Comparison of ENCODE assay signal across 22 cellular contexts in genomic region chr13:94252209-94252608, GRCh38.
"Had no signal": no experiment of that assay in that cellular context is flagged by ENCODE, and none has a peak within 500 bp of the region (broad histone marks: within the 10 kb centered on the region; RNA-seq: fewer than 3 reads in every experiment).

No MANE protein-coding gene starts in this region.

- H3K4me3 ChIP-seq: adrenal gland, cardiac muscle cell, gastrocnemius medialis, heart left ventricle, suprapubic skin, transverse colon had no signal

- ATAC-seq: activated T-cell treated with anti-CD3 and anti-CD28 coated beads, Interleukin-2, amount 50 U/mL, for 72 hours; naive thymus-derived CD4-positive, alpha-beta T cell; stimulated activated naive CD8-positive, alpha-beta T cell treated with anti-CD3 and anti-CD28 coated beads, Interleukin-15, amount 100 ng/mL, for 72 hours had no signal

- H3K36me3 ChIP-seq: adrenal gland, cardiac muscle cell, gastrocnemius medialis, heart left ventricle, neutrophil, suprapubic skin, transverse colon, WERI-Rb-1 had no signal

- H3K4me1 ChIP-seq: gastrocnemius medialis, suprapubic skin, transverse colon had no signal

- H3K27ac ChIP-seq: adrenal gland, cardiac muscle cell, gastrocnemius medialis, heart left ventricle, neutrophil, suprapubic skin, transverse colon, WERI-Rb-1 had no signal

- FAIRE-seq: small intestine had no signal

- H3K9me3 ChIP-seq: adrenal gland, gastrocnemius medialis, neutrophil, suprapubic skin, transverse colon had no signal

- H3K27me3 ChIP-seq: adrenal gland, cardiac muscle cell, gastrocnemius medialis, heart left ventricle, neutrophil, suprapubic skin, transverse colon had no signal

- DNase-seq: activated CD4-positive, alpha-beta T cell treated with anti-CD3 and anti-CD28 coated beads for 1 hour; activated CD8-positive, alpha-beta memory T cell treated with anti-CD3 and anti-CD28 coated beads for 24 hours; activated CD8-positive, alpha-beta memory T cell treated with anti-CD3 and anti-CD28 coated beads, Interleukin-2, amount 50 U/mL, for 48 hours; activated effector memory CD4-positive, alpha-beta T cell treated with anti-CD3 and anti-CD28 coated beads, Interleukin-2, amount 50 U/mL, for 16 hours; activated naive CD4-positive, alpha-beta T cell treated with anti-CD3 and anti-CD28 coated beads, Interleukin-2, amount 50 U/mL, for 16 hours; activated T-cell treated with anti-CD3 and anti-CD28 coated beads, Interleukin-2, amount 50 U/mL, for 72 hours; immature natural killer cell; mesendoderm; naive thymus-derived CD4-positive, alpha-beta T cell; posterior cingulate gyrus; small intestine; stimulated activated CD4-positive, alpha-beta T cell treated with anti-CD3 and anti-CD28 coated beads, Interleukin-15, amount 100 ng/mL, for 24 hours; stimulated activated CD4-positive, alpha-beta T cell treated with anti-CD3 and anti-CD28 coated beads, Interleukin-2, amount 100 ng/mL, for 48 hours; stimulated activated naive CD8-positive, alpha-beta T cell treated with anti-CD3 and anti-CD28 coated beads, Interleukin-15, amount 100 ng/mL, for 72 hours; transverse colon; WERI-Rb-1 had no signal
